In the genomic region with DNA sequence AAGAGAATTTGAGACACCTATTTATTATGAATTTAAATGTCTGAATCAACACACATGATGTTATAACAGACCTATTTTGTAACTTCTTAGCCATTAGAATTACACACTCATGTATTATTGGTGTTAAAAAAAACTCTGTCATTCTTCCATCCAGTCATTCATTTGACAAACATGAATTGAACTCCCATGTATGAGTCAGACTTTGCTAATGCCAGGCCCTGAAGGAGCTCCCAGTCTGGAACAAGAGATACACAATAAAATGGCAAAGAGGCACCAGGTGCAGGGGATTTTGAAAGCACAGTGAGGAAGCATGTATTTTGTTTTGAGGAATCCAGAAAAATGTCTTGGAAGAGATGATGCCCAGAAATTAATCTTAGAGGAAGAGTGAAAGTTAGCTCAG, we compare ENCODE assay signal across 12 cellular contexts.
DNase-seq lines count a peak whose midpoint lies in the region; ATAC-seq and TF ChIP-seq lines count a peak whose summit lies in the region.
"Had no signal": no experiment of that assay in that cellular context is flagged by ENCODE, and none has a peak within 500 bp of the region (broad histone marks: within the 10 kb centered on the region; RNA-seq: fewer than 3 reads in every experiment).

No MANE protein-coding gene starts in this region.

- no peaks in the 10 kb centered on the region for H3K27me3 Mint-ChIP-seq in activated CD4-positive, alpha-beta memory T cell treated with anti-CD3 and anti-CD28 coated beads for 36 hours
- peaks cover 4% of the 10 kb centered on the region for H3K27me3 Mint-ChIP-seq in nephron progenitor cell (ENCODE audit: low read depth, poor library complexity)

- no peak overlapping the region for H3K27ac Mint-ChIP-seq in activated CD4-positive, alpha-beta memory T cell treated with anti-CD3 and anti-CD28 coated beads for 36 hours
- no peak overlapping the region for H3K27ac Mint-ChIP-seq in nephron progenitor cell
- H3K27ac Mint-ChIP-seq: nephron had no signal

- CTCF ChIA-PET in activated CD4-positive, alpha-beta memory T cell treated with anti-CD3 and anti-CD28 coated beads for 36 hours (lab: Charles Lee), result no interaction called here

- peak; percentile 7 for DNase-seq in AG20443 (ENCODE audit: low spot score)
- DNase-seq in HT1080 (ENCODE audit: low read depth), result peak; percentile 70
- peak; percentile 4 for DNase-seq in SK-MEL-5 (ENCODE audit: low read depth, low spot score)
- peak; percentile 28 for DNase-seq in iris pigment epithelial cell (ENCODE audit: low read depth)
- DNase-seq in activated effector memory CD4-positive, alpha-beta T cell treated with Interleukin-2 at 50 U/mL for 16 hours, result no peak
- DNase-seq in activated CD4-positive, alpha-beta memory T cell treated with anti-CD3 and anti-CD28 coated beads for 36 hours, result no peak
- no peak for DNase-seq in nephron progenitor cell
- DNase-seq: C1 segment of cervical spinal cord, left colon, NCI-H1436 had no signal

- H3K4me1 Mint-ChIP-seq in activated CD4-positive, alpha-beta memory T cell treated with anti-CD3 and anti-CD28 coated beads for 36 hours (ENCODE audit: low read depth), result peaks cover 2% of the 10 kb centered on the region
- no peaks in the 10 kb centered on the region for H3K4me1 Mint-ChIP-seq in nephron progenitor cell
- H3K4me1 Mint-ChIP-seq: nephron had no signal

- ATAC-seq in HG02610 (IDR thresholded peaks at IDR 0.05; ENCODE audit: unreplicated experiment), result no peak
- ATAC-seq: left colon had no signal

- intact Hi-C loops in activated CD4-positive, alpha-beta memory T cell treated with anti-CD3 and anti-CD28 coated beads for 36 hours (cut with micrococcal nuclease), result no loop called here

- in situ Hi-C loops in SK-MEL-5 (cut with HindIII; ENCODE audit: low pct_unique_long_range_greater_than_20kb, low sequenced_read_pairs), result no loop called here

- H3K4me3 Mint-ChIP-seq in activated CD4-positive, alpha-beta memory T cell treated with anti-CD3 and anti-CD28 coated beads for 36 hours, result no peak overlapping the region
- H3K4me3 Mint-ChIP-seq in nephron progenitor cell, result no peak overlapping the region
- H3K4me3 Mint-ChIP-seq: nephron had no signal

- POLR2A ChIA-PET in activated CD4-positive, alpha-beta memory T cell treated with anti-CD3 and anti-CD28 coated beads for 36 hours (lab: Charles Lee), result no interaction called here

- no peaks in the 10 kb centered on the region for H3K9me3 Mint-ChIP-seq in activated CD4-positive, alpha-beta memory T cell treated with anti-CD3 and anti-CD28 coated beads for 36 hours
- peaks cover 54% of the 10 kb centered on the region for H3K9me3 Mint-ChIP-seq in nephron progenitor cell

- no peaks in the 10 kb centered on the region for H3K36me3 Mint-ChIP-seq in activated CD4-positive, alpha-beta memory T cell treated with anti-CD3 and anti-CD28 coated beads for 36 hours
- no peaks in the 10 kb centered on the region for H3K36me3 Mint-ChIP-seq in nephron progenitor cell (ENCODE audit: low read depth)

- TF ChIP-seq CTCF in nephron progenitor cell (IDR thresholded peaks at IDR 0.05), result no peak

Comparison
In these comparisons a context has a peak if more than half of its experiments do, and no peak if none do; other contexts are left out.
1. DNase-seq: peak in AG20443 (single experiment), HT1080 (single experiment), SK-MEL-5 (single experiment) and iris pigment epithelial cell (single experiment); none in activated effector memory CD4-positive, alpha-beta T cell treated with Interleukin-2 at 50 U/mL for 16 hours (single experiment), activated CD4-positive, alpha-beta memory T cell treated with anti-CD3 and anti-CD28 coated beads for 36 hours (single experiment) and nephron progenitor cell (single experiment).